Comparison of ENCODE assay signal across 1 cellular context in the genomic region with DNA sequence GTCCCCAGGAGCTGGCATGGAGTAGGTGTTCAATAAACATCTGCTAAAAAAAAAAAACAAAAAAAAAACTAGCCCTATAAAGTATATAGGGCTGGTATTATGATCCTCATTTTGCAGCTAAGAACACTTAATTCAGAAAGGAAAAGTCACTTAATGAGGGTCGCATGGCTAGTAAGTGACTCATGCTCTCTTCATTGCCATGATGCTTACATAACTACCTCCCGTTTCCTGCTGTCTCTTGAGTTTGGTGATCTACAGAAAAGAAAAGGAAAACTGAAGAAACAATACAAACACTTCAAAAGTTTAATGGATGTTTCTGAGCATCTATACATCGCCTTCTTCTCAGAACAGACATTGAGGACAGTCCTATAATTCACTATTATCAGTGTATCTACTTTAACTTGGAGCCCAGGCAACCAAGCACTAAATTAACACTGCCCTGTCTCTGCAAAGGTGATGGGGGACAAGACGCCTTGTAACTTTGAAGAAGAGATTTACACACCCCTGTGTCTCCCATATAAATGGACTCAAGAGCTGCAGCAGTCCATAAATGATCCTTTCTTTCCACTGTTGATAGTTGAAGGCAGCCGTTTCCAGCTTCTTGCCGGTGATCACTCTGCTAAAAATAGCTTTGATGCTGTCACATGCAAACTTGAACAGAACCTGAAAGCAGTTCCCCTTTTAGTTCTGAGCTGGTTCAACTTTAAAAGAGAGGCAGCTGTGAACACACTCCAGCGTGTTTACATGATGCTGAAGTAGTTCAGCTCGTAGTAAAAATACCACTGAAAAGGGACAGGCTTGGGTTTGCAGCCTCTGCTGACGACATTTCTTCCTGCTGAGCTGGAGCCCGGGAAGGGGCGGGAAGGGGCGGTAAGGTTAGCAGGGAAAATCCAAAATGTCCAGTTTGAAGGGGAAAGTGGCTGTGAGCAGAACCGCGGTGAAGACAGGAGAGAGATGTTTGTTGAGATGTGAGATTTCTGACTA.
A peak's percentile ranks its signal among the peaks of the same experiment; 100 is the strongest.
TF ChIP-seq lines count a peak whose summit lies in the region.

No MANE protein-coding gene starts in this region.

TF ChIP-seq in GM12878, 131 proteins besides CTCF, POLR2A, EP300 and RAD21 (continued from another document and continues in another):
- TF ChIP-seq PRDM15 (CRISPR knock-in tag; IDR thresholded peaks at IDR 0.05) = no peak
- no peak for TF ChIP-seq ESRRA (IDR thresholded peaks at IDR 0.05; ENCODE audit: low read length)
- peak; percentile 100 for TF ChIP-seq SPI1 (IDR thresholded peaks at IDR 0.05; ENCODE audit: borderline replicate concordance, insufficient read depth, low read depth, low read length)
- no peak for TF ChIP-seq SRF (IDR thresholded peaks at IDR 0.05; ENCODE audit: low read depth in 2 of 2, low read length in 2 of 2)
- TF ChIP-seq ZNF384 (IDR thresholded peaks at IDR 0.05; ENCODE audit: borderline replicate concordance, low read depth, low read length) = no peak
- TF ChIP-seq, protein P1, sequence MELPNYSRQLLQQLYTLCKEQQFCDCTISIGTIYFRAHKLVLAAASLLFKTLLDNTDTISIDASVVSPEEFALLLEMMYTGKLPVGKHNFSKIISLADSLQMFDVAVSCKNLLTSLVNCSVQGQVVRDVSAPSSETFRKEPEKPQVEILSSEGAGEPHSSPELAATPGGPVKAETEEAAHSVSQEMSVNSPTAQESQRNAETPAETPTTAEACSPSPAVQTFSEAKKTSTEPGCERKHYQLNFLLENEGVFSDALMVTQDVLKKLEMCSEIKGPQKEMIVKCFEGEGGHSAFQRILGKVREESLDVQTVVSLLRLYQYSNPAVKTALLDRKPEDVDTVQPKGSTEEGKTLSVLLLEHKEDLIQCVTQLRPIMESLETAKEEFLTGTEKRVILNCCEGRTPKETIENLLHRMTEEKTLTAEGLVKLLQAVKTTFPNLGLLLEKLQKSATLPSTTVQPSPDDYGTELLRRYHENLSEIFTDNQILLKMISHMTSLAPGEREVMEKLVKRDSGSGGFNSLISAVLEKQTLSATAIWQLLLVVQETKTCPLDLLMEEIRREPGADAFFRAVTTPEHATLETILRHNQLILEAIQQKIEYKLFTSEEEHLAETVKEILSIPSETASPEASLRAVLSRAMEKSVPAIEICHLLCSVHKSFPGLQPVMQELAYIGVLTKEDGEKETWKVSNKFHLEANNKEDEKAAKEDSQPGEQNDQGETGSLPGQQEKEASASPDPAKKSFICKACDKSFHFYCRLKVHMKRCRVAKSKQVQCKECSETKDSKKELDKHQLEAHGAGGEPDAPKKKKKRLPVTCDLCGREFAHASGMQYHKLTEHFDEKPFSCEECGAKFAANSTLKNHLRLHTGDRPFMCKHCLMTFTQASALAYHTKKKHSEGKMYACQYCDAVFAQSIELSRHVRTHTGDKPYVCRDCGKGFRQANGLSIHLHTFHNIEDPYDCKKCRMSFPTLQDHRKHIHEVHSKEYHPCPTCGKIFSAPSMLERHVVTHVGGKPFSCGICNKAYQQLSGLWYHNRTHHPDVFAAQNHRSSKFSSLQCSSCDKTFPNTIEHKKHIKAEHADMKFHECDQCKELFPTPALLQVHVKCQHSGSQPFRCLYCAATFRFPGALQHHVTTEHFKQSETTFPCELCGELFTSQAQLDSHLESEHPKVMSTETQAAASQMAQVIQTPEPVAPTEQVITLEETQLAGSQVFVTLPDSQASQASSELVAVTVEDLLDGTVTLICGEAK (IDR thresholded peaks at IDR 0.05; ENCODE audit: borderline replicate concordance) = peak; percentile 18; the same call in 1 of the 2 replicates
- TF ChIP-seq PAX8 (IDR thresholded peaks at IDR 0.05) = 0 out of 2 replicates have a peak, but pooled peaks have one; percentile 53
- no peak for TF ChIP-seq MYB (IDR thresholded peaks at IDR 0.05; ENCODE audit: borderline replicate concordance, low read depth, low read length)
- 0 out of 2 replicates have a peak, but pooled peaks have one; percentile 16 for TF ChIP-seq IRF4 (IDR thresholded peaks at IDR 0.05; ENCODE audit: low read depth, low read length)
- peak; percentile 74; the same call in 2 of the 3 replicates for TF ChIP-seq POU2F2 (IDR thresholded peaks at IDR 0.05; ENCODE audit: borderline replicate concordance, low read depth, low read length)
- TF ChIP-seq RELB (IDR thresholded peaks at IDR 0.05; ENCODE audit: low read depth) = peak; percentile 77; the same call in 1 of the 2 replicates
- TF ChIP-seq, protein P2, sequence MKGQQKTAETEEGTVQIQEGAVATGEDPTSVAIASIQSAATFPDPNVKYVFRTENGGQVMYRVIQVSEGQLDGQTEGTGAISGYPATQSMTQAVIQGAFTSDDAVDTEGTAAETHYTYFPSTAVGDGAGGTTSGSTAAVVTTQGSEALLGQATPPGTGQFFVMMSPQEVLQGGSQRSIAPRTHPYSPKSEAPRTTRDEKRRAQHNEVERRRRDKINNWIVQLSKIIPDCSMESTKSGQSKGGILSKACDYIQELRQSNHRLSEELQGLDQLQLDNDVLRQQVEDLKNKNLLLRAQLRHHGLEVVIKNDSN (IDR thresholded peaks at IDR 0.05; ENCODE audit: borderline replicate concordance, extremely low read length, insufficient read depth, low read depth, low read length) = no peak
- TF ChIP-seq HDAC6 (IDR thresholded peaks at IDR 0.05; ENCODE audit: unreplicated experiment) = no peak
- TF ChIP-seq, protein P3, sequence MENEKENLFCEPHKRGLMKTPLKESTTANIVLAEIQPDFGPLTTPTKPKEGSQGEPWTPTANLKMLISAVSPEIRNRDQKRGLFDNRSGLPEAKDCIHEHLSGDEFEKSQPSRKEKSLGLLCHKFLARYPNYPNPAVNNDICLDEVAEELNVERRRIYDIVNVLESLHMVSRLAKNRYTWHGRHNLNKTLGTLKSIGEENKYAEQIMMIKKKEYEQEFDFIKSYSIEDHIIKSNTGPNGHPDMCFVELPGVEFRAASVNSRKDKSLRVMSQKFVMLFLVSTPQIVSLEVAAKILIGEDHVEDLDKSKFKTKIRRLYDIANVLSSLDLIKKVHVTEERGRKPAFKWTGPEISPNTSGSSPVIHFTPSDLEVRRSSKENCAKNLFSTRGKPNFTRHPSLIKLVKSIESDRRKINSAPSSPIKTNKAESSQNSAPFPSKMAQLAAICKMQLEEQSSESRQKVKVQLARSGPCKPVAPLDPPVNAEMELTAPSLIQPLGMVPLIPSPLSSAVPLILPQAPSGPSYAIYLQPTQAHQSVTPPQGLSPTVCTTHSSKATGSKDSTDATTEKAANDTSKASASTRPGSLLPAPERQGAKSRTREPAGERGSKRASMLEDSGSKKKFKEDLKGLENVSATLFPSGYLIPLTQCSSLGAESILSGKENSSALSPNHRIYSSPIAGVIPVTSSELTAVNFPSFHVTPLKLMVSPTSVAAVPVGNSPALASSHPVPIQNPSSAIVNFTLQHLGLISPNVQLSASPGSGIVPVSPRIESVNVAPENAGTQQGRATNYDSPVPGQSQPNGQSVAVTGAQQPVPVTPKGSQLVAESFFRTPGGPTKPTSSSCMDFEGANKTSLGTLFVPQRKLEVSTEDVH (IDR thresholded peaks at IDR 0.05; ENCODE audit: low read depth, partially characterized antibody) = peak; percentile 48
- peak; percentile 90 for TF ChIP-seq MEF2B (IDR thresholded peaks at IDR 0.05; ENCODE audit: partially characterized antibody, poor library complexity, severe bottlenecking)
- TF ChIP-seq ASH2L (IDR thresholded peaks at IDR 0.05; ENCODE audit: borderline replicate concordance, low read depth) = peak; percentile 71; the same call in 1 of the 2 replicates
- no peak for TF ChIP-seq HDGF (IDR thresholded peaks at IDR 0.05)
- TF ChIP-seq SIN3A (IDR thresholded peaks at IDR 0.05; ENCODE audit: low read depth, low read length) = peak; percentile 70; the same call in 1 of the 2 replicates
- TF ChIP-seq, protein P4, sequence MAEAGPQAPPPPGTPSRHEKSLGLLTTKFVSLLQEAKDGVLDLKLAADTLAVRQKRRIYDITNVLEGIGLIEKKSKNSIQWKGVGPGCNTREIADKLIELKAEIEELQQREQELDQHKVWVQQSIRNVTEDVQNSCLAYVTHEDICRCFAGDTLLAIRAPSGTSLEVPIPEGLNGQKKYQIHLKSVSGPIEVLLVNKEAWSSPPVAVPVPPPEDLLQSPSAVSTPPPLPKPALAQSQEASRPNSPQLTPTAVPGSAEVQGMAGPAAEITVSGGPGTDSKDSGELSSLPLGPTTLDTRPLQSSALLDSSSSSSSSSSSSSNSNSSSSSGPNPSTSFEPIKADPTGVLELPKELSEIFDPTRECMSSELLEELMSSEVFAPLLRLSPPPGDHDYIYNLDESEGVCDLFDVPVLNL (IDR thresholded peaks at IDR 0.05; ENCODE audit: low read depth, low read length) = 0 out of 2 replicates have a peak, but pooled peaks have one; percentile 29
- peak; percentile 58; the same call in 1 of the 2 replicates for TF ChIP-seq PAX5 (IDR thresholded peaks at IDR 0.05; ENCODE audit: borderline replicate concordance, low read depth, low read length)
- no peak for TF ChIP-seq RBBP5 (conservative IDR thresholded peaks at IDR 0.05)
- peak; percentile 19; the same call in 1 of the 2 replicates for TF ChIP-seq SMC3 (IDR thresholded peaks at IDR 0.05; ENCODE audit: borderline replicate concordance, low read length)
- no peak for TF ChIP-seq RFX5 (IDR thresholded peaks at IDR 0.05; ENCODE audit: low read depth, low read length)
- TF ChIP-seq NFIC (IDR thresholded peaks at IDR 0.05; ENCODE audit: low read depth, low read length) = peak; percentile 58; the same call in 1 of the 2 replicates
- TF ChIP-seq ZNF207 (IDR thresholded peaks at IDR 0.05; ENCODE audit: borderline replicate concordance) = no peak
- no peak for TF ChIP-seq TCF7 (IDR thresholded peaks at IDR 0.05; ENCODE audit: borderline replicate concordance)
- peak; percentile 55; the same call in 1 of the 2 replicates for TF ChIP-seq FOXM1 (IDR thresholded peaks at IDR 0.05; ENCODE audit: low read depth, low read length)
- TF ChIP-seq HCFC1 (IDR thresholded peaks at IDR 0.05; ENCODE audit: low read length) = no peak
- TF ChIP-seq MYC (IDR thresholded peaks at IDR 0.05; ENCODE audit: insufficient read depth, insufficient read length, insufficient replicate concordance, low read length, severe bottlenecking) = no peak
- TF ChIP-seq, protein P5, sequence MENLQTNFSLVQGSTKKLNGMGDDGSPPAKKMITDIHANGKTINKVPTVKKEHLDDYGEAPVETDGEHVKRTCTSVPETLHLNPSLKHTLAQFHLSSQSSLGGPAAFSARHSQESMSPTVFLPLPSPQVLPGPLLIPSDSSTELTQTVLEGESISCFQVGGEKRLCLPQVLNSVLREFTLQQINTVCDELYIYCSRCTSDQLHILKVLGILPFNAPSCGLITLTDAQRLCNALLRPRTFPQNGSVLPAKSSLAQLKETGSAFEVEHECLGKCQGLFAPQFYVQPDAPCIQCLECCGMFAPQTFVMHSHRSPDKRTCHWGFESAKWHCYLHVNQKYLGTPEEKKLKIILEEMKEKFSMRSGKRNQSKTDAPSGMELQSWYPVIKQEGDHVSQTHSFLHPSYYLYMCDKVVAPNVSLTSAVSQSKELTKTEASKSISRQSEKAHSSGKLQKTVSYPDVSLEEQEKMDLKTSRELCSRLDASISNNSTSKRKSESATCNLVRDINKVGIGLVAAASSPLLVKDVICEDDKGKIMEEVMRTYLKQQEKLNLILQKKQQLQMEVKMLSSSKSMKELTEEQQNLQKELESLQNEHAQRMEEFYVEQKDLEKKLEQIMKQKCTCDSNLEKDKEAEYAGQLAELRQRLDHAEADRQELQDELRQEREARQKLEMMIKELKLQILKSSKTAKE (IDR thresholded peaks at IDR 0.05; ENCODE audit: low read depth, poor library complexity, severe bottlenecking) = no peak
- peak; percentile 72; the same call in 1 of the 2 replicates for TF ChIP-seq POLR2AphosphoS2 (IDR thresholded peaks at IDR 0.05; ENCODE audit: low read depth, low read length)
- no peak for TF ChIP-seq ZNF622 (IDR thresholded peaks at IDR 0.05)
- TF ChIP-seq NKRF (conservative IDR thresholded peaks at IDR 0.05) = no peak
